Comparison of ENCODE assay signal across 28 cellular contexts in genomic region chr18:23176701-23177432, GRCh38.
"Had no signal": no experiment of that assay in that cellular context is flagged by ENCODE, and none has a peak within 500 bp of the region (broad histone marks: within the 10 kb centered on the region; RNA-seq: fewer than 3 reads in every experiment).

No MANE protein-coding gene starts in this region.

- H3K9me3 ChIP-seq: ascending aorta, body of pancreas had no signal

- H3K4me3 ChIP-seq: ascending aorta, body of pancreas, SK-N-MC had no signal

- FAIRE-seq: TTC549 had no signal

- H3K36me3 Mint-ChIP-seq: activated CD4-positive, alpha-beta memory T cell treated with anti-CD3 and anti-CD28 coated beads for 36 hours; activated naive CD4-positive, alpha-beta T cell treated with anti-CD3 and anti-CD28 coated beads, Interleukin-2, amount 50 U/mL, for 72 hours; T-cell had no signal

- H3K4me3 Mint-ChIP-seq: activated CD4-positive, alpha-beta memory T cell treated with anti-CD3 and anti-CD28 coated beads for 36 hours; activated CD4-positive, alpha-beta T cell treated with anti-CD3 and anti-CD28 coated beads, Interleukin-2, amount 10 ng/mL, durations not matched to agents 7 days and 5 days; activated naive CD8-positive, alpha-beta T cell treated with anti-CD3 and anti-CD28 coated beads, Interleukin-2, amount 50 U/mL, for 24 hours; activated T-cell treated with anti-CD3 and anti-CD28 coated beads, Interleukin-2, amount 50 U/mL, for 4 hours; T-cell had no signal

- H3K9me3 Mint-ChIP-seq: activated CD4-positive, alpha-beta memory T cell treated with anti-CD3 and anti-CD28 coated beads for 36 hours; activated CD4-positive, alpha-beta T cell treated with anti-CD3 and anti-CD28 coated beads, Interleukin-2, amount 10 ng/mL, durations not matched to agents 7 days and 5 days; activated naive CD4-positive, alpha-beta T cell treated with anti-CD3 and anti-CD28 coated beads, Interleukin-2, amount 50 U/mL, for 72 hours; activated naive CD8-positive, alpha-beta T cell treated with anti-CD3 and anti-CD28 coated beads, Interleukin-2, amount 50 U/mL, for 24 hours; activated T-cell treated with anti-CD3 and anti-CD28 coated beads, Interleukin-2, amount 50 U/mL, for 4 hours; T-cell had no signal

- DNase-seq: activated CD4-positive, alpha-beta memory T cell treated with anti-CD3 and anti-CD28 coated beads for 36 hours; activated CD4-positive, alpha-beta T cell treated with anti-CD3 and anti-CD28 coated beads, Interleukin-2, amount 10 ng/mL, durations not matched to agents 7 days and 5 days; activated CD4-positive, CD25-positive, alpha-beta regulatory T cell; activated CD8-positive, alpha-beta memory T cell treated with anti-CD3 and anti-CD28 coated beads for 24 hours; activated effector memory CD4-positive, alpha-beta T cell treated with anti-CD3 and anti-CD28 coated beads, Interleukin-2, amount 50 U/mL, for 16 hours; activated naive CD4-positive, alpha-beta T cell treated with Interleukin-2 at 50 U/mL for 16 hours; activated naive CD8-positive, alpha-beta T cell treated with anti-CD3 and anti-CD28 coated beads, Interleukin-2, amount 50 U/mL, for 24 hours; activated T-cell treated with anti-CD3 and anti-CD28 coated beads, Interleukin-2, amount 50 U/mL, for 4 hours; amniotic stem cell; NCI-H1092; NCI-H1417; NCI-H1930; NCI-H2107; NCI-H2171 treated with DMSO at 0.1 percent for 48 hours; NCI-H226; NCI-H526 treated with DMSO at 0.1 percent for 48 hours; NCI-H82; RPMI8226; T-cell; T-helper 2 cell; T1000 had no signal

- H3K36me3 ChIP-seq: ascending aorta had no signal

- H3K27me3 ChIP-seq: ascending aorta, body of pancreas had no signal

- H3K9ac ChIP-seq: KMS-11 had no signal

- H3K4me2 ChIP-seq: KMS-11 had no signal

- H3K27me3 Mint-ChIP-seq: activated CD4-positive, alpha-beta memory T cell treated with anti-CD3 and anti-CD28 coated beads for 36 hours; activated naive CD8-positive, alpha-beta T cell treated with anti-CD3 and anti-CD28 coated beads, Interleukin-2, amount 50 U/mL, for 24 hours had no signal

- ATAC-seq: activated naive CD4-positive, alpha-beta T cell treated with anti-CD3 and anti-CD28 coated beads, Interleukin-2, amount 50 U/mL, for 72 hours; activated naive CD8-positive, alpha-beta T cell treated with anti-CD3 and anti-CD28 coated beads, Interleukin-2, amount 50 U/mL, for 24 hours; activated T-cell treated with anti-CD3 and anti-CD28 coated beads, Interleukin-2, amount 50 U/mL, for 4 hours; Right ventricle myocardium inferior; T-cell had no signal

- H3K27ac Mint-ChIP-seq: activated CD4-positive, alpha-beta memory T cell treated with anti-CD3 and anti-CD28 coated beads for 36 hours; activated CD4-positive, alpha-beta T cell treated with anti-CD3 and anti-CD28 coated beads, Interleukin-2, amount 10 ng/mL, durations not matched to agents 7 days and 5 days; activated naive CD4-positive, alpha-beta T cell treated with anti-CD3 and anti-CD28 coated beads, Interleukin-2, amount 50 U/mL, for 72 hours; activated naive CD8-positive, alpha-beta T cell treated with anti-CD3 and anti-CD28 coated beads, Interleukin-2, amount 50 U/mL, for 24 hours; T-cell had no signal

- H3K27ac ChIP-seq: ascending aorta, KMS-11, SK-N-MC had no signal
